Comparison of ENCODE assay signal across 8 cellular contexts in the genomic region with DNA sequence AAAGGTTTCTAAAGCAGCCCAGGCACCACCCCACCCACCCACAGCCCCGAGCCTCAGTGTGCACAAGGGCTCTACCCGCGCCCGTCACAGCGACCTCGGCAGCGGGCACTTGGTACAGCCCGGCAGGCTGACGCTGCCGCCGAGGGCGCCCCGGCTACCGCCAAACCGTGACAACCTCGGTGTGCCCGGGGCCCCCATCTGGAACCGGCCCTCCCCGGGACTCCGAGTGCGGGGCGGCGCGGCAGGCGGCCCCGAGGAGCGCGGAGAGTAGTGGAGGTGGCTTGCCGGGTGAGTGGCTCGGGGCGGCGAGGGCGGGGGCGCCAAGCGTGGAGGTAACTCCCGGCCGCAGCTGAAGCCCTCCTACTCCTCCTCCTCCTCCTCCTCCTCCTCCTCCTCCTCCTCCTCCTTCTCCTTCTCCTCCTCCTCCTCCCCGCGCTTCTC. TPM values are rescaled to one million over a fixed set of nuclear protein-coding genes. Genes with fewer than 3 reads are reported as not detected.
A peak's percentile ranks its signal among the peaks of the same experiment; 100 is the strongest.
DNase-seq lines count a peak whose midpoint lies in the region; ATAC-seq, FAIRE-seq and TF ChIP-seq lines count a peak whose summit lies in the region.

TSS of gene ISM1 (plus strand) at position 418 of the 441 bp plus-strand sequence. CDS start 503 bp downstream, outside the sequence.

- peaks cover 40% of the 10 kb centered on the region for H3K27me3 Mint-ChIP-seq in activated CD4-positive, alpha-beta memory T cell treated with anti-CD3 and anti-CD28 coated beads for 36 hours

- H3K4me1 Mint-ChIP-seq in activated CD4-positive, alpha-beta memory T cell treated with anti-CD3 and anti-CD28 coated beads for 36 hours (ENCODE audit: low read depth): peaks cover 15% of the 10 kb centered on the region

- H3K4me3 Mint-ChIP-seq in activated CD4-positive, alpha-beta memory T cell treated with anti-CD3 and anti-CD28 coated beads for 36 hours: peak within 1 kb of the TSS; percentile 73

- H3K27me3 ChIP-seq in fibroblast of lung (ENCODE audit: control insufficient read depth, insufficient read depth, low read length) (peaks cover 36% of the 10 kb centered on the region), neuron (ENCODE audit: insufficient read depth, low read length) (peaks cover 65% of the 10 kb centered on the region)

- peak; percentile 28 for ATAC-seq in HG03354 (IDR thresholded peaks at IDR 0.05; ENCODE audit: poor library complexity, severe bottlenecking, unreplicated experiment)

- H3K36me3 ChIP-seq in fibroblast of lung (ENCODE audit: control insufficient read depth, insufficient read depth, low read length) (no peaks in the 10 kb centered on the region), neuron (ENCODE audit: insufficient read depth, low read length) (no peaks in the 10 kb centered on the region)

- H3K9me3 ChIP-seq in fibroblast of lung (ENCODE audit: control insufficient read depth, insufficient read depth, low read depth, low read length) (no peaks in the 10 kb centered on the region), neuron (ENCODE audit: low read length) (no peaks in the 10 kb centered on the region)

- CTCF ChIA-PET in GM10248 (lab: Yijun Ruan, JAX): interaction anchor here (0.8 to 1.0 kb wide), 2 partner anchors 32 to 326 kb away, joined by 3 read pairs; no protein-coding TSS in a partner anchor
- CTCF ChIA-PET in activated CD4-positive, alpha-beta memory T cell treated with anti-CD3 and anti-CD28 coated beads for 36 hours (lab: Charles Lee): interaction anchor here (0.8 kb wide), 1 partner anchor 39 kb away, joined by 3 read pairs; no protein-coding TSS in a partner anchor

- no peak within 1 kb of the TSS for H3K27ac ChIP-seq in fibroblast of lung (ENCODE audit: insufficient read depth, low read length)

- no peak within 1 kb of the TSS for H3K27ac Mint-ChIP-seq in activated CD4-positive, alpha-beta memory T cell treated with anti-CD3 and anti-CD28 coated beads for 36 hours

- H3K36me3 Mint-ChIP-seq in activated CD4-positive, alpha-beta memory T cell treated with anti-CD3 and anti-CD28 coated beads for 36 hours: no peaks in the 10 kb centered on the region

- peak within 1 kb of the TSS; percentile 82 for H3K4me2 ChIP-seq in fibroblast of lung (ENCODE audit: extremely low read depth, insufficient read depth, low read length)

- POLR2A ChIA-PET in GM10248 (lab: Yijun Ruan, JAX): no interaction called here
- POLR2A ChIA-PET in activated CD4-positive, alpha-beta memory T cell treated with anti-CD3 and anti-CD28 coated beads for 36 hours (lab: Charles Lee): interaction anchor here (0.8 kb wide), 1 partner anchor 8 kb away, joined by 4 read pairs; no protein-coding TSS in a partner anchor

- H3K79me2 ChIP-seq in fibroblast of lung (ENCODE audit: control insufficient read depth, insufficient read depth, low read length): no peaks in the 10 kb centered on the region

- DNase-seq in GM10248 (ENCODE audit: extremely low spot score) (peak; percentile 30), fibroblast of lung (ENCODE audit: low read depth in 2 of 2) (peak in 1 of 2 donors; percentile 2), urothelium cell line (ENCODE audit: low spot score) (peak; percentile 58), NCI-H446 treated with DMSO at 0.1 percent for 48 hours (lab: John Stamatoyannopoulos, UW) (no peak), Kasumi-1 (lab: John Stamatoyannopoulos, UW) (no peak)
- DNase-seq in activated CD4-positive, alpha-beta memory T cell treated with anti-CD3 and anti-CD28 coated beads for 36 hours: peak; percentile 45

- FAIRE-seq in urothelium cell line (lab: Jason Lieb, UNC): no peak

- peak within 1 kb of the TSS; percentile 12 to 51 (median 24) for H3K4me3 ChIP-seq in fibroblast of lung (replicated peaks in 1 of 4; ENCODE audit: control extremely low read depth in 1 of 4, insufficient read depth in 1 of 4, low read depth in 3 of 4, low read length in 4 of 4)
- peak within 1 kb of the TSS; percentile 42 for H3K4me3 ChIP-seq in neuron (ENCODE audit: low read length)

- H4K20me1 ChIP-seq in fibroblast of lung (ENCODE audit: control insufficient read depth, extremely low read depth, insufficient read depth, low read length): no peaks in the 10 kb centered on the region

- H2AFZ ChIP-seq in fibroblast of lung (ENCODE audit: low read length) (peak within 1 kb of the TSS; percentile 46), neuron (ENCODE audit: low read depth, low read length) (peak within 1 kb of the TSS; percentile 93)

- no peaks in the 10 kb centered on the region for H3K9me3 Mint-ChIP-seq in activated CD4-positive, alpha-beta memory T cell treated with anti-CD3 and anti-CD28 coated beads for 36 hours

- no peak within 1 kb of the TSS for H3K9ac ChIP-seq in fibroblast of lung (ENCODE audit: insufficient read depth, low read length)

- intact Hi-C loops in activated CD4-positive, alpha-beta memory T cell treated with anti-CD3 and anti-CD28 coated beads for 36 hours (cut with micrococcal nuclease): loop anchor here (1.0 to 10.0 kb wide), 5 partner anchors 8 to 564 kb away; partner anchors contain the start of genes ESF1, NDUFAF5 and TASP1

- H3K4me1 ChIP-seq in fibroblast of lung (ENCODE audit: control insufficient read depth, extremely low read depth, insufficient read depth, low read length) (no peaks in the 10 kb centered on the region), neuron (ENCODE audit: insufficient read depth, low read length) (peaks cover 10% of the 10 kb centered on the region)

- no peak for TF ChIP-seq CTCF in GM10248 (IDR thresholded peaks at IDR 0.05; ENCODE audit: control extremely low read depth, extremely low read depth, low read depth, missing control alignments)
- no peak for TF ChIP-seq CTCF in fibroblast of lung (conservative IDR thresholded peaks at IDR 0.05 in 1 of 2, IDR thresholded peaks at IDR 0.05 in 1 of 2; ENCODE audit: low read depth in 1 of 2, low read length in 2 of 2)

RNA-seq across cellular contexts. Expression of gene ISM1, which starts in this region (rescaled TPM):
- total RNA-seq in activated CD4-positive, alpha-beta memory T cell treated with anti-CD3 and anti-CD28 coated beads for 36 hours: under 1 TPM; 0.34 to 0.36 TPM
- total RNA-seq in fibroblast of lung: 0.17 and 0.26 TPM in 2 replicates
- polyA plus RNA-seq in fibroblast of lung: 0.10 and 0.15 TPM in 2 replicates
- 0.13 and 0.16 TPM in 2 replicates for polyA plus RNA-seq in fibroblast of lung (2012)
- not detected in 2 replicates for polyA minus RNA-seq in fibroblast of lung (ENCODE audit: low replicate concordance)

Comparison
In these comparisons a context has a peak if more than half of its experiments do, and no peak if none do; other contexts are left out.
1. Peak in DNase-seq in activated CD4-positive, alpha-beta memory T cell treated with anti-CD3 and anti-CD28 coated beads for 36 hours; RNA of the gene not detected or under 1 TPM.
2. DNase-seq: peak in GM10248 (single experiment) and urothelium cell line (single experiment); none in NCI-H446 treated with DMSO at 0.1 percent for 48 hours (single experiment) and Kasumi-1 (0 of 2).